ENCODE assay signal across 27 cellular contexts in the genomic region with DNA sequence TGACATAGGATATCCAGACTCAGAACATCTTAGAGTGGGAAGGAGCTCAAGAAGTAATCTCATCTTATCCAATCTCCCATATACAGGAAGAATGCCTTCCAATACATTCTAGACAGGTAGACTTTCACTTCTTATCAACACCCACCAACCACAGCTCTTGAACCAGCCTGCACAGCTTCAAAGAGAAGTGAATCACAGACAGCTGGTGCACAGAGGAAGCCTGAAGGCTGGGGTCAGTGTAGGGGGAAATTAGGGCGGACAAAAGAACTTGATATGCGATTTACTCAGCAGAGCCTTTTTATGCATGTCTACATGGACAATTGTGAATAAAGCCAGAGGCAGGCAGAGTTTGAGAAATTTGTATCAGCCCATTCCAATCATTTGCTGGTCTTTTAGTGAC.
"Had no signal": no experiment of that assay in that cellular context is flagged by ENCODE, and none has a peak within 500 bp of the region (broad histone marks: within the 10 kb centered on the region; RNA-seq: fewer than 3 reads in every experiment).

No MANE protein-coding gene starts in this region.

- H3K4me3 Mint-ChIP-seq: activated CD4-positive, alpha-beta T cell treated with anti-CD3 and anti-CD28 coated beads, Interleukin-2, amount 10 ng/mL, durations not matched to agents 7 days and 5 days; activated CD8-positive, alpha-beta T cell treated with anti-CD3 and anti-CD28 coated beads, Interleukin-2, amount 10 ng/mL, durations not matched to agents 7 days and 5 days; activated naive CD4-positive, alpha-beta T cell treated with anti-CD3 and anti-CD28 coated beads, Interleukin-2, amount 50 U/mL, for 24 hours; activated T-helper 1 cell treated with anti-CD3 and anti-CD28 coated beads, Interleukin-12 subunit alpha, Interleukin-12 subunit beta, Interleukin-2, Interleukin-4 antibody, amounts not matched to agents 30 ng/mL and 10 ng/mL and 1 ng/mL, durations not matched to agents 14 hours and 24 hours and 36 hours; brain; memory B cell; nephron had no signal

- H3K9me3 ChIP-seq: upper lobe of right lung had no signal

- H3K4me3 ChIP-seq: sigmoid colon, spleen, thoracic aorta, upper lobe of right lung had no signal

- H3K27ac ChIP-seq: sigmoid colon, spleen, thoracic aorta, upper lobe of right lung, VCaP had no signal

- FAIRE-seq: colon, endothelial cell of umbilical vein, frontal cortex had no signal

- H3K9me3 Mint-ChIP-seq: activated CD4-positive, alpha-beta T cell treated with anti-CD3 and anti-CD28 coated beads, Interleukin-2, amount 10 ng/mL, durations not matched to agents 7 days and 5 days; activated T-helper 1 cell treated with anti-CD3 and anti-CD28 coated beads, Interleukin-12 subunit alpha, Interleukin-12 subunit beta, Interleukin-2, Interleukin-4 antibody, amounts not matched to agents 30 ng/mL and 10 ng/mL and 1 ng/mL, durations not matched to agents 14 hours and 24 hours and 36 hours had no signal

- H3K36me3 Mint-ChIP-seq: brain, memory B cell had no signal

- ATAC-seq: activated CD4-positive, CD25-positive, alpha-beta regulatory T cell treated with anti-CD3 and anti-CD28 coated beads, Interleukin-2, amount 50 U/mL, for 24 hours; activated CD8-positive, alpha-beta T cell treated with anti-CD3 and anti-CD28 coated beads, Interleukin-2, amount 10 ng/mL, durations not matched to agents 7 days and 5 days; esophagus mucosa; left cardiac atrium; upper lobe of right lung had no signal

- H3K27ac Mint-ChIP-seq: activated CD4-positive, alpha-beta T cell treated with anti-CD3 and anti-CD28 coated beads, Interleukin-2, amount 10 ng/mL, durations not matched to agents 7 days and 5 days; activated CD8-positive, alpha-beta T cell treated with anti-CD3 and anti-CD28 coated beads, Interleukin-2, amount 10 ng/mL, durations not matched to agents 7 days and 5 days; activated naive CD4-positive, alpha-beta T cell treated with anti-CD3 and anti-CD28 coated beads, Interleukin-2, amount 50 U/mL, for 24 hours; activated T-helper 1 cell treated with anti-CD3 and anti-CD28 coated beads, Interleukin-12 subunit alpha, Interleukin-12 subunit beta, Interleukin-2, Interleukin-4 antibody, amounts not matched to agents 30 ng/mL and 10 ng/mL and 1 ng/mL, durations not matched to agents 14 hours and 24 hours and 36 hours; memory B cell; nephron had no signal

- H3K4me1 Mint-ChIP-seq: activated CD4-positive, alpha-beta T cell treated with anti-CD3 and anti-CD28 coated beads, Interleukin-2, amount 10 ng/mL, durations not matched to agents 7 days and 5 days; activated naive CD4-positive, alpha-beta T cell treated with anti-CD3 and anti-CD28 coated beads, Interleukin-2, amount 50 U/mL, for 24 hours; memory B cell; nephron had no signal

- H3K36me3 ChIP-seq: sigmoid colon, spleen, thoracic aorta, upper lobe of right lung had no signal

- DNase-seq: activated CD4-positive, alpha-beta T cell treated with anti-CD3 and anti-CD28 coated beads, Interleukin-2, amount 10 ng/mL, durations not matched to agents 7 days and 5 days; activated CD8-positive, alpha-beta T cell treated with anti-CD3 and anti-CD28 coated beads, Interleukin-2, amount 10 ng/mL, durations not matched to agents 7 days and 5 days; activated gamma-delta T cell; anterior cingulate cortex; central memory CD4-positive, alpha-beta T cell; effector memory CD4-positive, alpha-beta T cell; hippocampal formation; left cardiac atrium; posterior cingulate gyrus; sigmoid colon; spleen; stimulated activated CD4-positive, alpha-beta T cell treated with anti-CD3 and anti-CD28 coated beads, Interleukin-4, amount 100 ng/mL, for 24 hours; stimulated activated naive CD4-positive, alpha-beta T cell treated with Interleukin-2 at 50 U/mL for 16 hours; SW 1271; upper lobe of right lung had no signal
